ENCODE assay signal across 1 cellular context in the genomic region with DNA sequence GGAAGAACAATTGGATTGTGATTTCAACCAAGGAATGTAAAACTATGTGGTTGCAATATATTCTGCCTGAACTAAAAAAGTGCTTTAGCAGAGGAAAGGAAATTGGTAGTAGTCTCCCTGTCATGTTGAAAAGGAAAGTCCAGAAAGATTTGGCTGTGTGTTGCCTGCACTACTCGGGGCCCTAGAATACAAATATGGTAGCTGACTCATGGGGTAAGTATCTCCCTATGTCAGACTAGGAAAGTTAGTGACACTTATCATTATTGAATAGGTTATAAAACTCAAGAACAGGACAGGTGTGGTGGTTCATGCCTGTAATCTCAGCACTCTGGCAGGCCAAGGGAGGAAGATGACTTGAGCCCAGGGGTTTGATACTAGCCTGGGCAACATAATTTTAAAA.
TF ChIP-seq lines count a peak whose summit lies in the region.

No MANE protein-coding gene starts in this region.

TF ChIP-seq in A549, 52 proteins besides CTCF, POLR2A, EP300 and RAD21 (continued from another document):
- TF ChIP-seq, protein P1, sequence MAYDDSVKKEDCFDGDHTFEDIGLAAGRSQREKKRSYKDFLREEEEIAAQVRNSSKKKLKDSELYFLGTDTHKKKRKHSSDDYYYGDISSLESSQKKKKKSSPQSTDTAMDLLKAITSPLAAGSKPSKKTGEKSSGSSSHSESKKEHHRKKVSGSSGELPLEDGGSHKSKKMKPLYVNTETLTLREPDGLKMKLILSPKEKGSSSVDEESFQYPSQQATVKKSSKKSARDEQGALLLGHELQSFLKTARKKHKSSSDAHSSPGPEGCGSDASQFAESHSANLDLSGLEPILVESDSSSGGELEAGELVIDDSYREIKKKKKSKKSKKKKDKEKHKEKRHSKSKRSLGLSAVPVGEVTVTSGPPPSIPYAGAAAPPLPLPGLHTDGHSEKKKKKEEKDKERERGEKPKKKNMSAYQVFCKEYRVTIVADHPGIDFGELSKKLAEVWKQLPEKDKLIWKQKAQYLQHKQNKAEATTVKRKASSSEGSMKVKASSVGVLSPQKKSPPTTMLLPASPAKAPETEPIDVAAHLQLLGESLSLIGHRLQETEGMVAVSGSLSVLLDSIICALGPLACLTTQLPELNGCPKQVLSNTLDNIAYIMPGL (CRISPR knock-in tag; IDR thresholded peaks at IDR 0.05; ENCODE audit: borderline replicate concordance): no peak
- TF ChIP-seq CBX8 (IDR thresholded peaks at IDR 0.05) (no peak), MAZ (IDR thresholded peaks at IDR 0.05; ENCODE audit: borderline replicate concordance, low read depth, low read length) (no peak)
